Comparison of ENCODE assay signal across 8 cellular contexts in genomic region chr12:13196302-13196921, GRCh38. TPM values are rescaled to one million over a fixed set of nuclear protein-coding genes. Genes with fewer than 3 reads are reported as not detected.
DNase-seq lines count a peak whose midpoint lies in the region; ATAC-seq lines count a peak whose summit lies in the region.

EMP1 (plus strand) TSS chr12:13196726; CDS start chr12:13211511, 14,785 bp downstream.

- CTCF ChIA-PET in naive thymus-derived CD4-positive, alpha-beta T cell (lab: Charles Lee) = interaction anchor here (0.6 to 1.2 kb wide), 2 partner anchors 15 to 1436 kb away, joined by 3 read pairs; no protein-coding TSS in a partner anchor

- no peaks in the 10 kb centered on the region for H3K36me3 Mint-ChIP-seq in naive thymus-derived CD4-positive, alpha-beta T cell

- DNase-seq in NOMO-1 treated with DMSO at 0.1 percent for 48 hours (lab: John Stamatoyannopoulos, UW; ENCODE audit: unreplicated experiment) = peak; percentile 60
- peak; percentile 65 for DNase-seq in activated T-cell treated with anti-CD3 and anti-CD28 coated beads for 4 hours
- peak; percentile 100 for DNase-seq in epithelial cell of prostate (ENCODE audit: low read depth, low spot score)
- DNase-seq in naive thymus-derived CD4-positive, alpha-beta T cell = peak in 8 of 9 donors; percentile 34 to 78 (median 56)
- DNase-seq in stimulated activated naive CD4-positive, alpha-beta T cell (lab: John Stamatoyannopoulos, UW) = peak; percentile 18 to 55 (median 40)
- no peak for DNase-seq in ecto neural progenitor cell (ENCODE audit: low spot score)

- H3K27ac Mint-ChIP-seq in naive thymus-derived CD4-positive, alpha-beta T cell = peak within 1 kb of the TSS; percentile 36 to 92 (median 78)

- H3K4me1 Mint-ChIP-seq in naive thymus-derived CD4-positive, alpha-beta T cell = peaks cover 19 to 41% (median 22%) of the 10 kb centered on the region in 7 donors

- peaks cover 0 to 42% (median 4%) of the 10 kb centered on the region in 5 donors for H3K27me3 Mint-ChIP-seq in naive thymus-derived CD4-positive, alpha-beta T cell

- no peaks in the 10 kb centered on the region for H3K36me3 ChIP-seq in naive thymus-derived CD4-positive, alpha-beta T cell (ENCODE audit: control insufficient read depth in 2 of 3, insufficient read depth in 3 of 3, low read length in 3 of 3)

- H3K4me3 Mint-ChIP-seq in naive thymus-derived CD4-positive, alpha-beta T cell = peak within 1 kb of the TSS; percentile 69 to 91 (median 82)

- peak within 1 kb of the TSS; percentile 90 for H3K27ac ChIP-seq in epithelial cell of prostate
- H3K27ac ChIP-seq in naive thymus-derived CD4-positive, alpha-beta T cell (ENCODE audit: low read depth, low read length) = peak within 1 kb of the TSS; percentile 34

- ATAC-seq in GM18502 (IDR thresholded peaks at IDR 0.05; ENCODE audit: poor library complexity, unreplicated experiment) = peak; percentile 97
- peak; percentile 81 for ATAC-seq in HG02852 (IDR thresholded peaks at IDR 0.05; ENCODE audit: unreplicated experiment)
- ATAC-seq in naive thymus-derived CD4-positive, alpha-beta T cell = peak; percentile 89

- H3K4me1 ChIP-seq in naive thymus-derived CD4-positive, alpha-beta T cell (ENCODE audit: control insufficient read depth in 2 of 2, insufficient read depth in 2 of 2, low read length in 2 of 2) = peaks cover 8 to 11% of the 10 kb centered on the region in 2 donors

- POLR2A ChIA-PET in naive thymus-derived CD4-positive, alpha-beta T cell (lab: Charles Lee) = interaction anchor here (1.2 kb wide), 1 partner anchor 16 kb away, joined by 3 read pairs; no protein-coding TSS in a partner anchor

- peak within 1 kb of the TSS; percentile 18 for H3K4me3 ChIP-seq in naive thymus-derived CD4-positive, alpha-beta T cell (ENCODE audit: low read length)

- no peaks in the 10 kb centered on the region for H3K9me3 Mint-ChIP-seq in naive thymus-derived CD4-positive, alpha-beta T cell

- intact Hi-C loops in naive thymus-derived CD4-positive, alpha-beta T cell (cut with micrococcal nuclease) = loop anchor here (1.0 kb wide), 4 partner anchors 17 to 196 kb away; partner anchors contain the start of gene HEBP1 (in 1 of the 2)

- no peaks in the 10 kb centered on the region for H3K27me3 ChIP-seq in naive thymus-derived CD4-positive, alpha-beta T cell (ENCODE audit: control insufficient read depth in 2 of 2, insufficient read depth in 2 of 2, low read length in 2 of 2)

- no peaks in the 10 kb centered on the region for H3K9me3 ChIP-seq in naive thymus-derived CD4-positive, alpha-beta T cell (ENCODE audit: control insufficient read depth in 2 of 3, low read length in 3 of 3)

RNA-seq across cellular contexts. Expression of gene EMP1, which starts in this region (rescaled TPM):
- 10 to 100 TPM in 2 of 5 experiments, 1 to 10 TPM in 3; 3.4 to 40.1 (median 4.4) TPM for total RNA-seq in naive thymus-derived CD4-positive, alpha-beta T cell
- under 1 TPM in 1 of 2 donors, not detected in 1; 0.37 TPM for polyA plus RNA-seq in naive thymus-derived CD4-positive, alpha-beta T cell
